Comparison of ENCODE assay signal across 1 cellular context in genomic region chr21:45508607-45509565, GRCh38.
A peak's percentile ranks its signal among the peaks of the same experiment; 100 is the strongest.
TF ChIP-seq lines count a peak whose summit lies in the region.

No MANE protein-coding gene starts in this region.

TF ChIP-seq in HepG2, 621 proteins besides CTCF, POLR2A, EP300 and RAD21 (continued from another document and continues in another):
- TF ChIP-seq ZNF264 (CRISPR knock-in tag; IDR thresholded peaks at IDR 0.05) (no peak), NFIB (CRISPR knock-in tag; IDR thresholded peaks at IDR 0.05; ENCODE audit: borderline replicate concordance) (no peak), ZNF577 (CRISPR knock-in tag; IDR thresholded peaks at IDR 0.05; ENCODE audit: borderline replicate concordance, low read depth) (no peak), ZBTB34 (CRISPR knock-in tag; IDR thresholded peaks at IDR 0.05) (no peak), TCF7L2 (IDR thresholded peaks at IDR 0.05; ENCODE audit: low read depth, low read length) (no peak), IRF2 (CRISPR knock-in tag; IDR thresholded peaks at IDR 0.05) (no peak), ZNF879 (CRISPR knock-in tag; IDR thresholded peaks at IDR 0.05) (no peak), ZNF484 (CRISPR knock-in tag; IDR thresholded peaks at IDR 0.05; ENCODE audit: borderline replicate concordance, low read depth) (no peak), HIC2 (CRISPR knock-in tag; IDR thresholded peaks at IDR 0.05; ENCODE audit: low read depth) (peak; percentile 66; the same call in 1 of the 2 replicates), TMF1 (CRISPR knock-in tag; IDR thresholded peaks at IDR 0.05; ENCODE audit: low read depth) (no peak), ZNF331 (CRISPR knock-in tag; IDR thresholded peaks at IDR 0.05) (no peak), ELK4 (CRISPR knock-in tag; IDR thresholded peaks at IDR 0.05; ENCODE audit: borderline replicate concordance) (no peak), PBX2 (CRISPR knock-in tag; IDR thresholded peaks at IDR 0.05) (no peak), ZNF597 (CRISPR knock-in tag; IDR thresholded peaks at IDR 0.05) (no peak), NR2F1 (CRISPR knock-in tag; IDR thresholded peaks at IDR 0.05) (peak; percentile 33 to 60; a peak in 2 of 4 replicates), SMARCE1 (IDR thresholded peaks at IDR 0.05; ENCODE audit: borderline replicate concordance) (no peak), GATAD1 (CRISPR knock-in tag; IDR thresholded peaks at IDR 0.05) (no peak), PAF1 (CRISPR knock-in tag; IDR thresholded peaks at IDR 0.05) (no peak), ZNF263 (CRISPR knock-in tag; IDR thresholded peaks at IDR 0.05) (no peak), ISL2 (CRISPR knock-in tag; IDR thresholded peaks at IDR 0.05) (no peak), RERE (CRISPR knock-in tag; IDR thresholded peaks at IDR 0.05; ENCODE audit: low read depth) (no peak), PRPF4 (IDR thresholded peaks at IDR 0.05; ENCODE audit: low read depth, low read length, poor library complexity, severe bottlenecking) (no peak), DPF2 (CRISPR knock-in tag; IDR thresholded peaks at IDR 0.05; ENCODE audit: borderline replicate concordance, low read depth) (no peak), CAMTA2 (CRISPR knock-in tag; IDR thresholded peaks at IDR 0.05; ENCODE audit: borderline replicate concordance) (no peak), SP140L (CRISPR knock-in tag; IDR thresholded peaks at IDR 0.05; ENCODE audit: borderline replicate concordance) (no peak), NFKBIZ (CRISPR knock-in tag; IDR thresholded peaks at IDR 0.05) (no peak), ATRX (CRISPR knock-in tag; IDR thresholded peaks at IDR 0.05; ENCODE audit: borderline replicate concordance) (no peak), HOMEZ (CRISPR knock-in tag; IDR thresholded peaks at IDR 0.05; ENCODE audit: low read depth) (no peak), THYN1 (CRISPR knock-in tag; IDR thresholded peaks at IDR 0.05; ENCODE audit: borderline replicate concordance, low read depth) (no peak), DBP (CRISPR knock-in tag; IDR thresholded peaks at IDR 0.05; ENCODE audit: not compliant biosample characterization) (no peak), PITX1 (CRISPR knock-in tag; IDR thresholded peaks at IDR 0.05) (peak; percentile 75), HMGXB4 (CRISPR knock-in tag; IDR thresholded peaks at IDR 0.05; ENCODE audit: borderline replicate concordance in 1 of 2, low read depth in 1 of 2) (no peak), RNF2 (conservative IDR thresholded peaks at IDR 0.05; ENCODE audit: low read depth) (no peak), ZNF580 (CRISPR knock-in tag; IDR thresholded peaks at IDR 0.05; ENCODE audit: borderline replicate concordance, low read depth) (no peak), KMT2A (CRISPR knock-in tag; IDR thresholded peaks at IDR 0.05) (no peak), ZNF333 (CRISPR knock-in tag; IDR thresholded peaks at IDR 0.05; ENCODE audit: borderline replicate concordance) (peak; percentile 13; the same call in 1 of the 2 replicates), JUN (CRISPR knock-in tag; IDR thresholded peaks at IDR 0.05) (no peak), ZSCAN25 (CRISPR knock-in tag; IDR thresholded peaks at IDR 0.05) (no peak), AFF4 (CRISPR knock-in tag; IDR thresholded peaks at IDR 0.05) (no peak), GLI4 (CRISPR knock-in tag; IDR thresholded peaks at IDR 0.05; ENCODE audit: borderline replicate concordance) (no peak), FIP1L1 (IDR thresholded peaks at IDR 0.05; ENCODE audit: borderline replicate concordance, insufficient read depth, low read depth, low read length) (no peak)
